ENCODE assay signal across 1 cellular context in genomic region chr5:79508354-79508753, GRCh38.
TF ChIP-seq lines count a peak whose summit lies in the region.

No MANE protein-coding gene starts in this region.

TF ChIP-seq in HEK293, 187 proteins besides CTCF, POLR2A, EP300 and RAD21 (continued from another document and continues in another):
- TF ChIP-seq PRDM10 (tag by site-specific recombination; IDR thresholded peaks at IDR 0.05) (no peak), KLF16 (tag by site-specific recombination; IDR thresholded peaks at IDR 0.05) (no peak), ZNF324 (tag by site-specific recombination; IDR thresholded peaks at IDR 0.05) (no peak), ZNF211 (tag by site-specific recombination; IDR thresholded peaks at IDR 0.05; ENCODE audit: low read depth) (no peak), ZNF426 (tag by site-specific recombination; IDR thresholded peaks at IDR 0.05) (no peak), ZNF580 (tag by site-specific recombination; IDR thresholded peaks at IDR 0.05) (peak; percentile 43; the same call in 1 of the 2 replicates), ZNF560 (tag by site-specific recombination; IDR thresholded peaks at IDR 0.05; ENCODE audit: borderline replicate concordance) (no peak), ZNF362 (tag by site-specific recombination; IDR thresholded peaks at IDR 0.05) (no peak), TRIM28 (IDR thresholded peaks at IDR 0.05; ENCODE audit: borderline replicate concordance, low read length) (no peak), ZNF513 (tag by site-specific recombination; IDR thresholded peaks at IDR 0.05) (no peak), ZBTB20 (tag by site-specific recombination; IDR thresholded peaks at IDR 0.05) (no peak), ZNF223 (tag by site-specific recombination; IDR thresholded peaks at IDR 0.05) (no peak), ZNF692 (tag by site-specific recombination; IDR thresholded peaks at IDR 0.05) (no peak), SALL2 (tag by site-specific recombination; IDR thresholded peaks at IDR 0.05; ENCODE audit: borderline replicate concordance) (no peak), ZBTB1 (tag by site-specific recombination; IDR thresholded peaks at IDR 0.05) (no peak), SCRT1 (tag by site-specific recombination; IDR thresholded peaks at IDR 0.05; ENCODE audit: borderline replicate concordance) (0 out of 2 replicates have a peak, but pooled peaks have one; percentile 2), ZNF561 (tag by site-specific recombination; IDR thresholded peaks at IDR 0.05; ENCODE audit: borderline replicate concordance) (no peak; the same call in 1 of the 2 replicates), ZNF18 (tag by site-specific recombination; IDR thresholded peaks at IDR 0.05) (peak; percentile 42; the same call in 1 of the 2 replicates), ZNF266 (tag by site-specific recombination; IDR thresholded peaks at IDR 0.05; ENCODE audit: low read depth) (no peak), ZNF677 (tag by site-specific recombination; IDR thresholded peaks at IDR 0.05) (no peak), ZNF335 (tag by site-specific recombination; conservative IDR thresholded peaks at IDR 0.05) (no peak), ZNF274 (IDR thresholded peaks at IDR 0.05; ENCODE audit: low read length) (no peak), ZNF274 (tag by site-specific recombination; IDR thresholded peaks at IDR 0.05; ENCODE audit: borderline replicate concordance) (no peak), ZNF843 (tag by site-specific recombination; IDR thresholded peaks at IDR 0.05) (peak; percentile 65; the same call in 1 of the 2 replicates), ZNF302 (tag by site-specific recombination; IDR thresholded peaks at IDR 0.05; ENCODE audit: low read depth) (no peak), ZNF48 (tag by site-specific recombination; IDR thresholded peaks at IDR 0.05) (no peak), FEZF1 (tag by site-specific recombination; IDR thresholded peaks at IDR 0.05) (peak; percentile 53; the same call in 1 of the 2 replicates), ZNF133 (tag by site-specific recombination; IDR thresholded peaks at IDR 0.05) (no peak), SP7 (tag by site-specific recombination; IDR thresholded peaks at IDR 0.05) (peak; percentile 21; the same call in 1 of the 2 replicates), ZNF202 (tag by site-specific recombination; IDR thresholded peaks at IDR 0.05; ENCODE audit: borderline replicate concordance) (no peak), PRDM6 (tag by site-specific recombination; IDR thresholded peaks at IDR 0.05) (peak; percentile 70), SP2 (tag by site-specific recombination; IDR thresholded peaks at IDR 0.05) (no peak), ZSCAN18 (tag by site-specific recombination; IDR thresholded peaks at IDR 0.05) (no peak), ZBTB7A (tag by site-specific recombination; IDR thresholded peaks at IDR 0.05; ENCODE audit: low read depth) (no peak), IKZF3 (tag by site-specific recombination; IDR thresholded peaks at IDR 0.05) (peak; percentile 60), ZNF341 (tag by site-specific recombination; IDR thresholded peaks at IDR 0.05; ENCODE audit: low read depth) (no peak), ZNF366 (tag by site-specific recombination; conservative IDR thresholded peaks at IDR 0.05) (no peak), ZNF658 (tag by site-specific recombination; IDR thresholded peaks at IDR 0.05) (no peak), ZNF549 (tag by site-specific recombination; IDR thresholded peaks at IDR 0.05) (no peak), ELK4 (IDR thresholded peaks at IDR 0.05; ENCODE audit: borderline replicate concordance, low read depth, low read length) (no peak), ZNF610 (tag by site-specific recombination; IDR thresholded peaks at IDR 0.05; ENCODE audit: borderline replicate concordance) (peak; percentile 19; the same call in 1 of the 2 replicates), ZNF518A (tag by site-specific recombination; conservative IDR thresholded peaks at IDR 0.05; ENCODE audit: low read depth) (no peak), ZXDB (tag by site-specific recombination; IDR thresholded peaks at IDR 0.05) (peak; percentile 76), ZSCAN23 (tag by site-specific recombination; IDR thresholded peaks at IDR 0.05) (no peak), ZNF596 (tag by site-specific recombination; IDR thresholded peaks at IDR 0.05) (no peak)
